In the genomic region with DNA sequence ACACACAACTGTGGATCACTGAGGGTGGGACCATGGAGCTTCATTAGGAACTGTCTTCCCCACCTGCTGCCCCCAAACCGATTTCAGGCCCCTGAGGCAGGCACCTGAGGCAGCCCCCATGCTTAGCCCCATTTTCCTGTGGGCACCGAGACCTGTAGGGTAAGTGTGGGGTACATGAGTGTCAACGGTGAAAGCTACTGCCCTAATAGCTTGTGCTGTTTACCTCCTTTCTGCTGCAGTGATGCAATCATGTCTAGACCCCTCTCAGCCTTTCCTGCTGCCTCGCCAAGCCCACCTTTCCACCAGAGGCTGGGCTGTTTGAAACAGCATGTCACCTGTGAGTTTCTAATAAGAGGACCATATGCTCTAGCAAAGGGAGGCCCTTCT, we compare ENCODE assay signal across 1 cellular context.
TF ChIP-seq lines count a peak whose summit lies in the region.

No MANE protein-coding gene starts in this region.

TF ChIP-seq in H1, 55 proteins besides CTCF, POLR2A, EP300 and RAD21:
- TF ChIP-seq SIX5 (IDR thresholded peaks at IDR 0.05; ENCODE audit: low read depth, low read length) (no peak), CEBPB (IDR thresholded peaks at IDR 0.05; ENCODE audit: low read depth, low read length) (peak; percentile 63)
